9 cellular contexts compared by ENCODE assay signal in genomic region chr1:226548281-226549093, GRCh38. TPM values are rescaled to one million over a fixed set of nuclear protein-coding genes. Genes with fewer than 3 reads are reported as not detected.
A peak's percentile ranks its signal among the peaks of the same experiment; 100 is the strongest.
DNase-seq lines count a peak whose midpoint lies in the region; ATAC-seq, FAIRE-seq and TF ChIP-seq lines count a peak whose summit lies in the region.
"Had no signal": no experiment of that assay in that cellular context is flagged by ENCODE, and none has a peak within 500 bp of the region (broad histone marks: within the 10 kb centered on the region; RNA-seq: fewer than 3 reads in every experiment).

Gene STUM, plus strand, starts transcription at chr1:226548764. Its CDS starts 141 bp downstream, at chr1:226548905.

- 0% methylated on average over 75 to 82 of the region's 82 CpGs for WGBS in aorta, 2 donors

- CTCF ChIA-PET in HEK293T (lab: Yijun Ruan, JAX) (interaction anchor here (1.0 to 1.7 kb wide), 5 partner anchors 22 to 140 kb away, joined by 3 to 8 read pairs (median 5); partner anchors contain the start of gene PARP1), endothelial cell of umbilical vein (lab: Charles Lee) (interaction anchor here (0.6 to 2.7 kb wide), 21 partner anchors 8 to 1395 kb away, joined by 3 to 57 read pairs (median 4); partner anchors contain the start of gene COQ8A)

- H3K4me3 ChIP-seq in BLaER1 (peak within 1 kb of the TSS; percentile 69), endothelial cell of umbilical vein (replicated peaks in 1 of 3; ENCODE audit: insufficient read depth in 1 of 3, low read depth in 1 of 3, low read length in 3 of 3) (peak within 1 kb of the TSS in 1 of 3 experiments; percentile 0), muscle layer of colon (ENCODE audit: low read depth in 1 of 2, low read length in 2 of 2) (peak within 1 kb of the TSS; percentile 58 to 76), aorta (ENCODE audit: low read length in 2 of 2) (peak within 1 kb of the TSS; percentile 36 to 45)

- H4K20me1 ChIP-seq in BLaER1, result peaks cover 21% of the 10 kb centered on the region
- no peaks in the 10 kb centered on the region for H4K20me1 ChIP-seq in endothelial cell of umbilical vein (replicated peaks; ENCODE audit: control insufficient read depth, extremely low read depth, insufficient read depth, low read length)

- H3K36me3 ChIP-seq in BLaER1 (no peaks in the 10 kb centered on the region), endothelial cell of umbilical vein (ENCODE audit: control insufficient read depth in 2 of 2, extremely low read depth in 1 of 2, insufficient read depth in 2 of 2, low read length in 2 of 2) (no peaks in the 10 kb centered on the region), muscle layer of colon (ENCODE audit: insufficient read depth, low read length) (no peaks in the 10 kb centered on the region), aorta (ENCODE audit: control insufficient read depth in 1 of 2, insufficient read depth in 2 of 2, low read length in 1 of 2) (no peaks in the 10 kb centered on the region)

- H3K9ac ChIP-seq in BLaER1 (peak within 1 kb of the TSS; percentile 42; the same call in 1 of the 2 replicates), endothelial cell of umbilical vein (replicated peaks; ENCODE audit: extremely low read depth, insufficient read depth, low read length) (no peak within 1 kb of the TSS), muscle layer of colon (ENCODE audit: low read length) (peak within 1 kb of the TSS; percentile 7)

- DNase-seq in HEK293T (ENCODE audit: extremely low spot score) (peak; percentile 74), endothelial cell of umbilical vein (ENCODE audit: low read depth, low spot score) (peak; percentile 23), aorta (no peak)

- H3K27ac ChIP-seq in BLaER1, result no peak within 1 kb of the TSS
- peak within 1 kb of the TSS; percentile 61; the same call in 1 of the 2 replicates for H3K27ac ChIP-seq in VCaP
- H3K27ac ChIP-seq in endothelial cell of umbilical vein (ENCODE audit: insufficient read depth, low read depth, low read length), result no peak within 1 kb of the TSS
- peak within 1 kb of the TSS; percentile 95 for H3K27ac ChIP-seq in muscle layer of colon (ENCODE audit: low read depth, low read length)
- no peak within 1 kb of the TSS for H3K27ac ChIP-seq in aorta (ENCODE audit: low read depth in 1 of 2, low read length in 2 of 2)

- no peaks in the 10 kb centered on the region for H3K9me1 ChIP-seq in endothelial cell of umbilical vein (replicated peaks; ENCODE audit: control insufficient read depth, extremely low read depth, insufficient read depth, low read length)

- no TSS peak for BruUV-seq in endothelial cell of umbilical vein (replicated peaks; lab: Mats Ljungman, UMichigan)

- H3K79me2 ChIP-seq in endothelial cell of umbilical vein (ENCODE audit: control insufficient read depth, insufficient read depth, low read length), result no peaks in the 10 kb centered on the region

- intact Hi-C loops in endothelial cell of umbilical vein (cut with micrococcal nuclease) (loop anchor here (5.0 kb wide), 1 partner anchor 899 kb away; no protein-coding TSS in a partner anchor), aorta (cut with DNase I) (loop anchor here in 1 of 2 donors (5.0 kb wide), 2 partner anchors 189 to 279 kb away; partner anchors contain the start of gene ITPKB)

- TF ChIP-seq CTCF in VCaP (conservative IDR thresholded peaks at IDR 0.05) (no peak), endothelial cell of umbilical vein (IDR thresholded peaks at IDR 0.05; ENCODE audit: extremely low read depth in 1 of 2, insufficient read depth in 1 of 2, low read depth in 1 of 2, low read length in 2 of 2) (no peak)

- TF ChIP-seq POLR2A in endothelial cell of umbilical vein (IDR thresholded peaks at IDR 0.05; ENCODE audit: low read depth, low read length), result no peak

- FAIRE-seq in endothelial cell of umbilical vein (lab: Jason Lieb, UNC), result no peak
- FAIRE-seq: islet of Langerhans had no signal

- POLR2A ChIA-PET in HEK293T (lab: Yijun Ruan, JAX) (interaction anchor here (0.8 to 2.5 kb wide), 3 partner anchors 10 to 140 kb away, joined by 3 to 8 read pairs (median 3); partner anchors contain the start of gene PARP1), endothelial cell of umbilical vein (lab: Charles Lee) (interaction anchor here (0.6 kb wide), 2 partner anchors 324 to 889 kb away, joined by 3 to 4 read pairs; no protein-coding TSS in a partner anchor)

- H3K4me1 ChIP-seq in BLaER1 (peaks cover 23% of the 10 kb centered on the region), endothelial cell of umbilical vein (ENCODE audit: control insufficient read depth, extremely low read depth, insufficient read depth, low read length) (peaks cover 2% of the 10 kb centered on the region), muscle layer of colon (ENCODE audit: insufficient read depth, low read length) (peaks cover 27% of the 10 kb centered on the region), aorta (ENCODE audit: control insufficient read depth in 1 of 2, insufficient read depth in 2 of 2, low read length in 2 of 2) (no peaks in the 10 kb centered on the region)

- H2AFZ ChIP-seq in endothelial cell of umbilical vein (ENCODE audit: low read depth, low read length), result no peak within 1 kb of the TSS

- peaks cover 45% of the 10 kb centered on the region for H3K27me3 ChIP-seq in BLaER1
- H3K27me3 ChIP-seq in endothelial cell of umbilical vein (ENCODE audit: control insufficient read depth in 2 of 2, insufficient read depth in 2 of 2, low read length in 2 of 2), result peaks cover 46 to 63% of the 10 kb centered on the region in 2 experiments
- H3K27me3 ChIP-seq in muscle layer of colon (ENCODE audit: control insufficient read depth in 1 of 2, insufficient read depth in 2 of 2, low read length in 2 of 2), result no peaks in the 10 kb centered on the region
- no peaks in the 10 kb centered on the region for H3K27me3 ChIP-seq in aorta (ENCODE audit: control insufficient read depth in 1 of 2, insufficient read depth in 2 of 2, low read length in 1 of 2)

- dilution Hi-C loops in endothelial cell of umbilical vein (cut with MboI; ENCODE audit: extremely low pct_ligation_motif_present, low sequenced_read_pairs), result no loop called here

- H3K9me3 ChIP-seq in BLaER1 (no peaks in the 10 kb centered on the region), endothelial cell of umbilical vein (replicated peaks; ENCODE audit: control insufficient read depth, insufficient read depth, low read length) (no peaks in the 10 kb centered on the region), muscle layer of colon (ENCODE audit: low read length) (no peaks in the 10 kb centered on the region), aorta (ENCODE audit: control insufficient read depth, low read length) (no peaks in the 10 kb centered on the region)

- H3K4me2 ChIP-seq in BLaER1 (peak within 1 kb of the TSS; percentile 98), endothelial cell of umbilical vein (ENCODE audit: insufficient read depth, low read length) (no peak within 1 kb of the TSS)

- ATAC-seq in aorta (ENCODE audit: low FRiP score), result peak; percentile 69
- no peak for ATAC-seq in HG02840 (IDR thresholded peaks at IDR 0.05; ENCODE audit: low FRiP score, unreplicated experiment)
- ATAC-seq in GM21576 (IDR thresholded peaks at IDR 0.05; ENCODE audit: unreplicated experiment), result no peak

TF ChIP-seq in HEK293T, 16 proteins besides CTCF, POLR2A, EP300 and RAD21 (continues in another document):
- no peak for TF ChIP-seq ZNF384 (IDR thresholded peaks at IDR 0.05)
- TF ChIP-seq LEF1 (IDR thresholded peaks at IDR 0.05; ENCODE audit: borderline replicate concordance), result peak; percentile 65; the same call in 1 of the 2 replicates
- TF ChIP-seq PKNOX1 (IDR thresholded peaks at IDR 0.05), result no peak
- no peak for TF ChIP-seq SUZ12 (IDR thresholded peaks at IDR 0.05)
- no peak for TF ChIP-seq TARDBP (IDR thresholded peaks at IDR 0.05)
- no peak for TF ChIP-seq HDGF (IDR thresholded peaks at IDR 0.05; ENCODE audit: borderline replicate concordance)
- 0 out of 2 replicates have a peak, but pooled peaks have one; percentile 56 for TF ChIP-seq FOXM1 (IDR thresholded peaks at IDR 0.05; ENCODE audit: borderline replicate concordance)

TF ChIP-seq in endothelial cell of umbilical vein, 7 proteins besides CTCF, POLR2A, EP300 and RAD21:
- TF ChIP-seq EZH2 (IDR thresholded peaks at IDR 0.05; ENCODE audit: borderline replicate concordance, low read depth, low read length, severe bottlenecking) (no peak), FOS (IDR thresholded peaks at IDR 0.05; ENCODE audit: borderline replicate concordance, insufficient read depth, low read length) (no peak), JUN (IDR thresholded peaks at IDR 0.05; ENCODE audit: borderline replicate concordance, insufficient read depth, insufficient read length, low read depth) (no peak), MAX (IDR thresholded peaks at IDR 0.05; ENCODE audit: insufficient read depth, insufficient read length) (no peak), POLR2AphosphoS5 (IDR thresholded peaks at IDR 0.05; ENCODE audit: insufficient read depth, low read depth, low read length) (no peak), GATA2 (IDR thresholded peaks at IDR 0.05; ENCODE audit: insufficient read depth, insufficient read length, low read depth, low read length) (no peak), MYC (IDR thresholded peaks at IDR 0.05; ENCODE audit: low read depth, low read length) (no peak)

RNA-seq across cellular contexts. Expression of gene STUM, which starts in this region (rescaled TPM):
- not detected in 2 replicates for total RNA-seq in endothelial cell of umbilical vein
- not detected in 2 replicates for polyA plus RNA-seq in endothelial cell of umbilical vein
- not detected in 2 replicates for polyA plus RNA-seq in endothelial cell of umbilical vein (2011; cell fraction: cytosol; rRNA removed)
- not detected in 2 replicates for polyA plus RNA-seq in endothelial cell of umbilical vein (2011; cell fraction: nucleus; rRNA removed)
- polyA plus RNA-seq in endothelial cell of umbilical vein (2012), result not detected in 2 replicates
- not detected in 2 replicates for polyA minus RNA-seq in endothelial cell of umbilical vein
- polyA minus RNA-seq in endothelial cell of umbilical vein (2011; cell fraction: cytosol; rRNA and poly(A)+ RNA removed), result not detected
- polyA minus RNA-seq in endothelial cell of umbilical vein (2011; cell fraction: nucleus; rRNA and poly(A)+ RNA removed), result not detected in 2 replicates
- 1 to 10 TPM; 2.7 to 3.0 TPM for total RNA-seq in aorta
- polyA plus RNA-seq in aorta, result under 1 TPM; 0.13 to 0.59 TPM

Comparison
In these comparisons a context has a peak if more than half of its experiments do, and no peak if none do; other contexts are left out.
1. Peak in DNase-seq in endothelial cell of umbilical vein; RNA of the gene not detected or under 1 TPM.
2. H3K27ac ChIP-seq: peak in VCaP (single experiment) and muscle layer of colon (single experiment); none in BLaER1 (single experiment), endothelial cell of umbilical vein (single experiment) and aorta (0 of 2).